ENCODE assay signal across 1 cellular context in the genomic region with DNA sequence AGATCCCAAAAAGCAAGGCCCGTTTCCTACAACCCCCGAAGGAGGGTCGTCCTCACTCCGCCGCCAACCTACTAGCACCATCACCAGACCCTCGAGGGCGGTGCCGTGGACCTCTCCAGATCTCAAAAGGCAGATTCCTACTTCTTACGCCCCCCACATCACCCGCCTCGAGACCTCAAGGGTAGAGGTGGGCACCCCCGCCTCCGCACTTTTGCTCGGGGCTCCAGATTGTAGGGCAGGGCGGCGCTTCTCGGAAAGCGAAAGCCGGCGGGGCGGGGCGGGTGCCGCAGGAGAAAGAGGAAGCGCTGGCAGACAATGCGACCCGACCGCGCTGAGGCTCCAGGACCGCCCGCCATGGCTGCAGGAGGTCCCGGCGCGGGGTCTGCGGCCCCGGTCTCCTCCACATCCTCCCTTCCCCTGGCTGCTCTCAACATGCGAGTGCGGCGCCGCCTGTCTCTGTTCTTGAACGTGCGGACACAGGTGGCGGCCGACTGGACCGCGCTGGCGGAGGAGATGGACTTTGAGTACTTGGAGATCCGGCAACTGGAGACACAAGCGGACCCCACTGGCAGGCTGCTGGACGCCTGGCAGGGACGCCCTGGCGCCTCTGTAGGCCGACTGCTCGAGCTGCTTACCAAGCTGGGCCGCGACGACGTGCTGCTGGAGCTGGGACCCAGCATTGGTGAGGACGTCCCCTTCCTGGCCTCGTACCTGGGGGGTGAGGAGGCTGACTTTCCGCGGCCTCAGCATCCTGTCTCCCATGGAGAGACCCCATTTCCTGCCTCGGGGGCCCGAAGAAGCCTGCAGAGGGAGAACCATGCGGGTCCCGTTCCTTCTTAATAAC.
TF ChIP-seq lines count a peak whose summit lies in the region.

A gene (plus strand): TSS at position 315 of the 844 bp plus-strand sequence. CDS start 40 bp downstream, at position 355.

TF ChIP-seq in HepG2, 621 proteins besides CTCF, POLR2A, EP300 and RAD21 (continued from another document and continues in another):
- no peak for TF ChIP-seq ATF7 (IDR thresholded peaks at IDR 0.05)
- no peak for TF ChIP-seq ATF7 (CRISPR knock-in tag; IDR thresholded peaks at IDR 0.05)
- no peak for TF ChIP-seq ZNF878 (CRISPR knock-in tag; IDR thresholded peaks at IDR 0.05)
- TF ChIP-seq ZNF724P (CRISPR knock-in tag; IDR thresholded peaks at IDR 0.05; ENCODE audit: borderline replicate concordance) = peak; percentile 94; the same call in 1 of the 2 replicates
- TF ChIP-seq, protein P1, sequence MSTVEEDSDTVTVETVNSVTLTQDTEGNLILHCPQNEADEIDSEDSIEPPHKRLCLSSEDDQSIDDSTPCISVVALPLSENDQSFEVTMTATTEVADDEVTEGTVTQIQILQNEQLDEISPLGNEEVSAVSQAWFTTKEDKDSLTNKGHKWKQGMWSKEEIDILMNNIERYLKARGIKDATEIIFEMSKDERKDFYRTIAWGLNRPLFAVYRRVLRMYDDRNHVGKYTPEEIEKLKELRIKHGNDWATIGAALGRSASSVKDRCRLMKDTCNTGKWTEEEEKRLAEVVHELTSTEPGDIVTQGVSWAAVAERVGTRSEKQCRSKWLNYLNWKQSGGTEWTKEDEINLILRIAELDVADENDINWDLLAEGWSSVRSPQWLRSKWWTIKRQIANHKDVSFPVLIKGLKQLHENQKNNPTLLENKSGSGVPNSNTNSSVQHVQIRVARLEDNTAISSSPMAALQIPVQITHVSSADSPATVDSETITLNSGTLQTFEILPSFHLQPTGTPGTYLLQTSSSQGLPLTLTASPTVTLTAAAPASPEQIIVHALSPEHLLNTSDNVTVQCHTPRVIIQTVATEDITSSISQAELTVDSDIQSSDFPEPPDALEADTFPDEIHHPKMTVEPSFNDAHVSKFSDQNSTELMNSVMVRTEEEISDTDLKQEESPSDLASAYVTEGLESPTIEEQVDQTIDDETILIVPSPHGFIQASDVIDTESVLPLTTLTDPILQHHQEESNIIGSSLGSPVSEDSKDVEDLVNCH (CRISPR knock-in tag; IDR thresholded peaks at IDR 0.05) = no peak
- peak; percentile 11; the same call in 1 of the 2 replicates for TF ChIP-seq SP2 (CRISPR knock-in tag; IDR thresholded peaks at IDR 0.05)
- peak; percentile 54; the same call in 1 of the 2 replicates for TF ChIP-seq SPEN (CRISPR knock-in tag; IDR thresholded peaks at IDR 0.05; ENCODE audit: low read depth)
- TF ChIP-seq, protein P2, sequence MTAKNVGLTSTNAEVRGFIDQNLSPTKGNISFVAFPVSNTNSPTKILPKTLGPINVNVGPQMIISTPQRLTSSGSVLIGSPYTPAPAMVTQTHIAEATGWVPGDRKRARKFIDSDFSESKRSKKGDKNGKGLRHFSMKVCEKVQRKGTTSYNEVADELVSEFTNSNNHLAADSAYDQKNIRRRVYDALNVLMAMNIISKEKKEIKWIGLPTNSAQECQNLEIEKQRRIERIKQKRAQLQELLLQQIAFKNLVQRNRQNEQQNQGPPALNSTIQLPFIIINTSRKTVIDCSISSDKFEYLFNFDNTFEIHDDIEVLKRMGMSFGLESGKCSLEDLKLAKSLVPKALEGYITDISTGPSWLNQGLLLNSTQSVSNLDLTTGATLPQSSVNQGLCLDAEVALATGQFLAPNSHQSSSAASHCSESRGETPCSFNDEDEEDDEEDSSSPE (CRISPR knock-in tag; IDR thresholded peaks at IDR 0.05) = peak; percentile 43
- TF ChIP-seq, protein P3, sequence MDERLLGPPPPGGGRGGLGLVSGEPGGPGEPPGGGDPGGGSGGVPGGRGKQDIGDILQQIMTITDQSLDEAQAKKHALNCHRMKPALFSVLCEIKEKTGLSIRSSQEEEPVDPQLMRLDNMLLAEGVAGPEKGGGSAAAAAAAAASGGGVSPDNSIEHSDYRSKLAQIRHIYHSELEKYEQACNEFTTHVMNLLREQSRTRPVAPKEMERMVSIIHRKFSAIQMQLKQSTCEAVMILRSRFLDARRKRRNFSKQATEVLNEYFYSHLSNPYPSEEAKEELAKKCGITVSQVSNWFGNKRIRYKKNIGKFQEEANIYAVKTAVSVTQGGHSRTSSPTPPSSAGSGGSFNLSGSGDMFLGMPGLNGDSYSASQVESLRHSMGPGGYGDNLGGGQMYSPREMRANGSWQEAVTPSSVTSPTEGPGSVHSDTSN (CRISPR knock-in tag; IDR thresholded peaks at IDR 0.05) = no peak
- peak; percentile 62; the same call in 1 of the 2 replicates for TF ChIP-seq PITX1 (CRISPR knock-in tag; IDR thresholded peaks at IDR 0.05)
- TF ChIP-seq ZNF75D (CRISPR knock-in tag; IDR thresholded peaks at IDR 0.05; ENCODE audit: borderline replicate concordance) = no peak
- TF ChIP-seq SP4 (CRISPR knock-in tag; IDR thresholded peaks at IDR 0.05) = peak; percentile 73
- TF ChIP-seq, protein P4, sequence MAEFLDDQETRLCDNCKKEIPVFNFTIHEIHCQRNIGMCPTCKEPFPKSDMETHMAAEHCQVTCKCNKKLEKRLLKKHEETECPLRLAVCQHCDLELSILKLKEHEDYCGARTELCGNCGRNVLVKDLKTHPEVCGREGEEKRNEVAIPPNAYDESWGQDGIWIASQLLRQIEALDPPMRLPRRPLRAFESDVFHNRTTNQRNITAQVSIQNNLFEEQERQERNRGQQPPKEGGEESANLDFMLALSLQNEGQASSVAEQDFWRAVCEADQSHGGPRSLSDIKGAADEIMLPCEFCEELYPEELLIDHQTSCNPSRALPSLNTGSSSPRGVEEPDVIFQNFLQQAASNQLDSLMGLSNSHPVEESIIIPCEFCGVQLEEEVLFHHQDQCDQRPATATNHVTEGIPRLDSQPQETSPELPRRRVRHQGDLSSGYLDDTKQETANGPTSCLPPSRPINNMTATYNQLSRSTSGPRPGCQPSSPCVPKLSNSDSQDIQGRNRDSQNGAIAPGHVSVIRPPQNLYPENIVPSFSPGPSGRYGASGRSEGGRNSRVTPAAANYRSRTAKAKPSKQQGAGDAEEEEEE (CRISPR knock-in tag; IDR thresholded peaks at IDR 0.05; ENCODE audit: borderline replicate concordance) = no peak
- TF ChIP-seq ZNF484 (CRISPR knock-in tag; IDR thresholded peaks at IDR 0.05; ENCODE audit: borderline replicate concordance, low read depth) = no peak
- 0 out of 2 replicates have a peak, but pooled peaks have one; percentile 59 for TF ChIP-seq ZNF225 (CRISPR knock-in tag; IDR thresholded peaks at IDR 0.05)
- TF ChIP-seq ZNF547 (CRISPR knock-in tag; IDR thresholded peaks at IDR 0.05) = 0 out of 2 replicates have a peak, but pooled peaks have one; percentile 47
- no peak; the same call in 1 of the 2 replicates for TF ChIP-seq ZNF367 (CRISPR knock-in tag; IDR thresholded peaks at IDR 0.05; ENCODE audit: borderline replicate concordance)
- no peak for TF ChIP-seq ATF1 (CRISPR knock-in tag; IDR thresholded peaks at IDR 0.05)
- 0 out of 2 replicates have a peak, but pooled peaks have one; percentile 17 for TF ChIP-seq ZMYM3 (CRISPR knock-in tag; IDR thresholded peaks at IDR 0.05)
- TF ChIP-seq, protein P5, sequence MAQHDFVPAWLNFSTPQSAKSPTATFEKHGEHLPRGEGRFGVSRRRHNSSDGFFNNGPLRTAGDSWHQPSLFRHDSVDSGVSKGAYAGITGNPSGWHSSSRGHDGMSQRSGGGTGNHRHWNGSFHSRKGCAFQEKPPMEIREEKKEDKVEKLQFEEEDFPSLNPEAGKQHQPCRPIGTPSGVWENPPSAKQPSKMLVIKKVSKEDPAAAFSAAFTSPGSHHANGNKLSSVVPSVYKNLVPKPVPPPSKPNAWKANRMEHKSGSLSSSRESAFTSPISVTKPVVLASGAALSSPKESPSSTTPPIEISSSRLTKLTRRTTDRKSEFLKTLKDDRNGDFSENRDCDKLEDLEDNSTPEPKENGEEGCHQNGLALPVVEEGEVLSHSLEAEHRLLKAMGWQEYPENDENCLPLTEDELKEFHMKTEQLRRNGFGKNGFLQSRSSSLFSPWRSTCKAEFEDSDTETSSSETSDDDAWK (CRISPR knock-in tag; IDR thresholded peaks at IDR 0.05) = no peak
- no peak for TF ChIP-seq MAFK (conservative IDR thresholded peaks at IDR 0.05 in 1 of 2, IDR thresholded peaks at IDR 0.05 in 1 of 2; ENCODE audit: low read length in 2 of 2)
- no peak for TF ChIP-seq DNMT3B (CRISPR knock-in tag; conservative IDR thresholded peaks at IDR 0.05)
- TF ChIP-seq DR1 (CRISPR knock-in tag; IDR thresholded peaks at IDR 0.05) = no peak; the same call in 1 of the 2 replicates
- TF ChIP-seq, protein P6, sequence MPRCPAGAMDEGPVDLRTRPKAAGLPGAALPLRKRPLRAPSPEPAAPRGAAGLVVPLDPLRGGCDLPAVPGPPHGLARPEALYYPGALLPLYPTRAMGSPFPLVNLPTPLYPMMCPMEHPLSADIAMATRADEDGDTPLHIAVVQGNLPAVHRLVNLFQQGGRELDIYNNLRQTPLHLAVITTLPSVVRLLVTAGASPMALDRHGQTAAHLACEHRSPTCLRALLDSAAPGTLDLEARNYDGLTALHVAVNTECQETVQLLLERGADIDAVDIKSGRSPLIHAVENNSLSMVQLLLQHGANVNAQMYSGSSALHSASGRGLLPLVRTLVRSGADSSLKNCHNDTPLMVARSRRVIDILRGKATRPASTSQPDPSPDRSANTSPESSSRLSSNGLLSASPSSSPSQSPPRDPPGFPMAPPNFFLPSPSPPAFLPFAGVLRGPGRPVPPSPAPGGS (CRISPR knock-in tag; IDR thresholded peaks at IDR 0.05) = 0 out of 2 replicates have a peak, but pooled peaks have one; percentile 69
- 0 out of 2 replicates have a peak, but pooled peaks have one; percentile 27 for TF ChIP-seq NCOR1 (IDR thresholded peaks at IDR 0.05; ENCODE audit: borderline replicate concordance, low read length)
- TF ChIP-seq ZNF550 (CRISPR knock-in tag; IDR thresholded peaks at IDR 0.05; ENCODE audit: borderline replicate concordance) = peak; percentile 74; the same call in 1 of the 2 replicates
- TF ChIP-seq ZNF224 (CRISPR knock-in tag; IDR thresholded peaks at IDR 0.05) = peak; percentile 18; the same call in 1 of the 2 replicates
- no peak for TF ChIP-seq RFXANK (CRISPR knock-in tag; IDR thresholded peaks at IDR 0.05)
- TF ChIP-seq, protein P7, sequence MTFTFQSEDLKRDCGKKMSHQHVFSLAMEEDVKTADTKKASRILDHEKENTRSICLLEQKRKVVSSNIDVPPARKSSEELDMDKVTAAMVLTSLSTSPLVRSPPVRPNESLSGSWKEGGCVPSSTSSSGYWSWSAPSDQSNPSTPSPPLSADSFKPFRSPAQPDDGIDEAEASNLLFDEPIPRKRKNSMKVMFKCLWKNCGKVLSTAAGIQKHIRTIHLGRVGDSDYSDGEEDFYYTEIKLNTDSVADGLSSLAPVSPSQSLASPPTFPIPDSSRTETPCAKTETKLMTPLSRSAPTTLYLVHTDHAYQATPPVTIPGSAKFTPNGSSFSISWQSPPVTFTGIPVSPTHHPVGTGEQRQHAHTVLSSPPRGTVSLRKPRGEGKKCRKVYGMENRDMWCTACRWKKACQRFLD (CRISPR knock-in tag; IDR thresholded peaks at IDR 0.05; ENCODE audit: borderline replicate concordance) = peak; percentile 67
- TF ChIP-seq, protein P8, sequence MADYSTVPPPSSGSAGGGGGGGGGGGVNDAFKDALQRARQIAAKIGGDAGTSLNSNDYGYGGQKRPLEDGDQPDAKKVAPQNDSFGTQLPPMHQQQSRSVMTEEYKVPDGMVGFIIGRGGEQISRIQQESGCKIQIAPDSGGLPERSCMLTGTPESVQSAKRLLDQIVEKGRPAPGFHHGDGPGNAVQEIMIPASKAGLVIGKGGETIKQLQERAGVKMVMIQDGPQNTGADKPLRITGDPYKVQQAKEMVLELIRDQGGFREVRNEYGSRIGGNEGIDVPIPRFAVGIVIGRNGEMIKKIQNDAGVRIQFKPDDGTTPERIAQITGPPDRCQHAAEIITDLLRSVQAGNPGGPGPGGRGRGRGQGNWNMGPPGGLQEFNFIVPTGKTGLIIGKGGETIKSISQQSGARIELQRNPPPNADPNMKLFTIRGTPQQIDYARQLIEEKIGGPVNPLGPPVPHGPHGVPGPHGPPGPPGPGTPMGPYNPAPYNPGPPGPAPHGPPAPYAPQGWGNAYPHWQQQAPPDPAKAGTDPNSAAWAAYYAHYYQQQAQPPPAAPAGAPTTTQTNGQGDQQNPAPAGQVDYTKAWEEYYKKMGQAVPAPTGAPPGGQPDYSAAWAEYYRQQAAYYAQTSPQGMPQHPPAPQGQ (CRISPR knock-in tag; IDR thresholded peaks at IDR 0.05; ENCODE audit: borderline replicate concordance) = no peak
- TF ChIP-seq NCOA2 (CRISPR knock-in tag; IDR thresholded peaks at IDR 0.05) = no peak
- TF ChIP-seq SP5 (CRISPR knock-in tag; IDR thresholded peaks at IDR 0.05; ENCODE audit: borderline replicate concordance, low read depth) = no peak
- TF ChIP-seq, protein P9, sequence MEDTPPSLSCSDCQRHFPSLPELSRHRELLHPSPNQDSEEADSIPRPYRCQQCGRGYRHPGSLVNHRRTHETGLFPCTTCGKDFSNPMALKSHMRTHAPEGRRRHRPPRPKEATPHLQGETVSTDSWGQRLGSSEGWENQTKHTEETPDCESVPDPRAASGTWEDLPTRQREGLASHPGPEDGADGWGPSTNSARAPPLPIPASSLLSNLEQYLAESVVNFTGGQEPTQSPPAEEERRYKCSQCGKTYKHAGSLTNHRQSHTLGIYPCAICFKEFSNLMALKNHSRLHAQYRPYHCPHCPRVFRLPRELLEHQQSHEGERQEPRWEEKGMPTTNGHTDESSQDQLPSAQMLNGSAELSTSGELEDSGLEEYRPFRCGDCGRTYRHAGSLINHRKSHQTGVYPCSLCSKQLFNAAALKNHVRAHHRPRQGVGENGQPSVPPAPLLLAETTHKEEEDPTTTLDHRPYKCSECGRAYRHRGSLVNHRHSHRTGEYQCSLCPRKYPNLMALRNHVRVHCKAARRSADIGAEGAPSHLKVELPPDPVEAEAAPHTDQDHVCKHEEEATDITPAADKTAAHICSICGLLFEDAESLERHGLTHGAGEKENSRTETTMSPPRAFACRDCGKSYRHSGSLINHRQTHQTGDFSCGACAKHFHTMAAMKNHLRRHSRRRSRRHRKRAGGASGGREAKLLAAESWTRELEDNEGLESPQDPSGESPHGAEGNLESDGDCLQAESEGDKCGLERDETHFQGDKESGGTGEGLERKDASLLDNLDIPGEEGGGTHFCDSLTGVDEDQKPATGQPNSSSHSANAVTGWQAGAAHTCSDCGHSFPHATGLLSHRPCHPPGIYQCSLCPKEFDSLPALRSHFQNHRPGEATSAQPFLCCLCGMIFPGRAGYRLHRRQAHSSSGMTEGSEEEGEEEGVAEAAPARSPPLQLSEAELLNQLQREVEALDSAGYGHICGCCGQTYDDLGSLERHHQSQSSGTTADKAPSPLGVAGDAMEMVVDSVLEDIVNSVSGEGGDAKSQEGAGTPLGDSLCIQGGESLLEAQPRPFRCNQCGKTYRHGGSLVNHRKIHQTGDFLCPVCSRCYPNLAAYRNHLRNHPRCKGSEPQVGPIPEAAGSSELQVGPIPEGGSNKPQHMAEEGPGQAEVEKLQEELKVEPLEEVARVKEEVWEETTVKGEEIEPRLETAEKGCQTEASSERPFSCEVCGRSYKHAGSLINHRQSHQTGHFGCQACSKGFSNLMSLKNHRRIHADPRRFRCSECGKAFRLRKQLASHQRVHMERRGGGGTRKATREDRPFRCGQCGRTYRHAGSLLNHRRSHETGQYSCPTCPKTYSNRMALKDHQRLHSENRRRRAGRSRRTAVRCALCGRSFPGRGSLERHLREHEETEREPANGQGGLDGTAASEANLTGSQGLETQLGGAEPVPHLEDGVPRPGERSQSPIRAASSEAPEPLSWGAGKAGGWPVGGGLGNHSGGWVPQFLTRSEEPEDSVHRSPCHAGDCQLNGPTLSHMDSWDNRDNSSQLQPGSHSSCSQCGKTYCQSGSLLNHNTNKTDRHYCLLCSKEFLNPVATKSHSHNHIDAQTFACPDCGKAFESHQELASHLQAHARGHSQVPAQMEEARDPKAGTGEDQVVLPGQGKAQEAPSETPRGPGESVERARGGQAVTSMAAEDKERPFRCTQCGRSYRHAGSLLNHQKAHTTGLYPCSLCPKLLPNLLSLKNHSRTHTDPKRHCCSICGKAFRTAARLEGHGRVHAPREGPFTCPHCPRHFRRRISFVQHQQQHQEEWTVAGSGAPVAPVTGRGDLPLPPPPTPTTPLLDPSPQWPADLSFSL (CRISPR knock-in tag; IDR thresholded peaks at IDR 0.05) = no peak
- TF ChIP-seq ESRRA (CRISPR knock-in tag; IDR thresholded peaks at IDR 0.05; ENCODE audit: low read depth) = no peak
- peak; percentile 69; the same call in 1 of the 2 replicates for TF ChIP-seq ZNF891 (CRISPR knock-in tag; IDR thresholded peaks at IDR 0.05)
- TF ChIP-seq KDM2A (CRISPR knock-in tag; IDR thresholded peaks at IDR 0.05; ENCODE audit: borderline replicate concordance, low read depth) = peak; percentile 52; the same call in 1 of the 2 replicates
